Comparison of ENCODE assay signal across 14 cellular contexts in the genomic region with DNA sequence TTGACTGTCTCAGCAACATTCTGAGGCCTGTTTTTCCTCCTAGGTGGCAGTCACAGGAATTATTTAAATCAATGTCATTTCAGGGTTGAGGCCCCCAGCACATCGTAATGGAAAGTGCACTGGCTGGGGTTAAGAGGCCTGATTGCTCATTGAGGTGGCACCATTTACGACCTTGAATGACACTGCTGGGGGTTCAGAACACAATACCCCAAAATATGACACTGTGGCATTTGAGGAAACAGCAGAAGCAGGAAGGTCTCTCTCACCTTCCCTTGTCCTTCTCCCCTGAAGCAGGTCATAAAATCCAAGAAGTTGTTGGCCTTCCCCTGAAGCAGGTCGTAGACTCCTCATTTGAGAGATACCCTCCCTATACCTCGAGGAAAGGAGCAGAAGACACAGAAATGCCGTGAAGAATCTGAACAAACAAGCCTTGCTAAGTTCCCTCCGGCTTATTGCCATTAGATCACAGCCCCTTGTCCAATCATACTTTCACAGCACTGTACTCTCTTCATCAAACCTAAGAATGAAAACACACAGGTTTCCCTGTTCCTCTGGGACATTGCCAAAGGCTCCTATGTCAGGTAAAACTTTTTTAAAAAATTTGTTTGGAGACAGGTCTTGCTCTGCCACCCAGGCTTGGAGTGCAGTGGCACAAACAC.
DNase-seq lines count a peak whose midpoint lies in the region; ATAC-seq, FAIRE-seq and TF ChIP-seq lines count a peak whose summit lies in the region.
"Had no signal": no experiment of that assay in that cellular context is flagged by ENCODE, and none has a peak within 500 bp of the region (broad histone marks: within the 10 kb centered on the region; RNA-seq: fewer than 3 reads in every experiment).

No MANE protein-coding gene starts in this region.

- no peaks in the 10 kb centered on the region for H3K9me3 ChIP-seq in Loucy (ENCODE audit: insufficient read depth, low read depth, low read length)
- H3K9me3 ChIP-seq: esophagus squamous epithelium had no signal

- H3K79me2 ChIP-seq in Loucy (ENCODE audit: insufficient read depth, low read length): peaks cover 8% of the 10 kb centered on the region; the same call in 1 of the 2 replicates

- H3K9ac ChIP-seq in Loucy (ENCODE audit: low read depth, low read length, poor library complexity, severe bottlenecking): peak overlapping the region; percentile 95
- H3K9ac ChIP-seq: GM23248 had no signal

- peaks cover 61% of the 10 kb centered on the region for H3K4me1 Mint-ChIP-seq in stimulated activated naive CD8-positive, alpha-beta T cell treated with anti-CD3 and anti-CD28 coated beads, Interleukin-15, amount 100 ng/mL, for 72 hours
- peaks cover 50% of the 10 kb centered on the region for H3K4me1 Mint-ChIP-seq in memory B cell

- peaks cover 20% of the 10 kb centered on the region for H3F3A ChIP-seq in Loucy (ENCODE audit: low read depth)

- peak overlapping the region; percentile 90 for H3K4me2 ChIP-seq in Loucy (ENCODE audit: low read depth, low read length, poor library complexity, severe bottlenecking)

- no peaks in the 10 kb centered on the region for H3K9me3 Mint-ChIP-seq in stimulated activated naive CD8-positive, alpha-beta T cell treated with anti-CD3 and anti-CD28 coated beads, Interleukin-15, amount 100 ng/mL, for 72 hours
- no peaks in the 10 kb centered on the region for H3K9me3 Mint-ChIP-seq in memory B cell

- H3K36me3 ChIP-seq in Loucy (ENCODE audit: insufficient read depth, low read length): no peaks in the 10 kb centered on the region
- H3K36me3 ChIP-seq: esophagus squamous epithelium had no signal

- TF ChIP-seq POLR2A in H54 (IDR thresholded peaks at IDR 0.05; ENCODE audit: low read depth, low read length): no peak

- peaks cover 20% of the 10 kb centered on the region for H3K36me3 Mint-ChIP-seq in memory B cell

- H3K27ac Mint-ChIP-seq in stimulated activated naive CD8-positive, alpha-beta T cell treated with anti-CD3 and anti-CD28 coated beads, Interleukin-15, amount 100 ng/mL, for 72 hours: peak overlapping the region in 1 of 2 donors; percentile 34
- peak overlapping the region; percentile 90 for H3K27ac Mint-ChIP-seq in memory B cell

- no peak overlapping the region for H3K4me3 ChIP-seq in Loucy (ENCODE audit: low read length, poor library complexity, severe bottlenecking)
- H3K4me3 ChIP-seq: GM23248, lung had no signal

- H3K4me3 Mint-ChIP-seq in stimulated activated naive CD8-positive, alpha-beta T cell treated with anti-CD3 and anti-CD28 coated beads, Interleukin-15, amount 100 ng/mL, for 72 hours: peak overlapping the region in 1 of 2 donors; percentile 76
- peak overlapping the region; percentile 89 for H3K4me3 Mint-ChIP-seq in memory B cell

- H3K9me2 ChIP-seq in Loucy (replicated peaks; ENCODE audit: low read depth, low read length): no peaks in the 10 kb centered on the region

- no peaks in the 10 kb centered on the region for H3K27me3 ChIP-seq in Loucy (ENCODE audit: insufficient read depth, low read length, poor library complexity, severe bottlenecking)

- peaks cover 69% of the 10 kb centered on the region for H3K4me1 ChIP-seq in Loucy (ENCODE audit: insufficient read depth, low read length, poor library complexity, severe bottlenecking)

- peak; percentile 47 for DNase-seq in stimulated activated naive CD8-positive, alpha-beta T cell treated with anti-CD3 and anti-CD28 coated beads, Interleukin-15, Interleukin-2, amounts not matched to agents 100 U/mL and 50 U/mL, for 24 hours
- DNase-seq in stimulated activated naive CD8-positive, alpha-beta T cell treated with anti-CD3 and anti-CD28 coated beads, Interleukin-15, amount 100 ng/mL, for 72 hours: no peak
- DNase-seq in memory B cell (ENCODE audit: low spot score in 2 of 2): no peak
- no peak for DNase-seq in COR-L47 (lab: John Stamatoyannopoulos, UW)
- DNase-seq in H54 (ENCODE audit: insufficient read length, low spot score): no peak
- DNase-seq in NCI-H1105 treated with DMSO at 0.1 percent for 48 hours (lab: John Stamatoyannopoulos, UW): no peak
- DNase-seq: esophagus squamous epithelium, glutamatergic neuron, GM23248, NCI-H1092 treated with DMSO at 0.1 percent for 48 hours, NCI-H226 had no signal

- H3K27me3 Mint-ChIP-seq in stimulated activated naive CD8-positive, alpha-beta T cell treated with anti-CD3 and anti-CD28 coated beads, Interleukin-15, amount 100 ng/mL, for 72 hours: no peaks in the 10 kb centered on the region
- H3K27me3 Mint-ChIP-seq in memory B cell: no peaks in the 10 kb centered on the region

- no peak overlapping the region; the same call in 1 of the 2 replicates for H2AFZ ChIP-seq in Loucy (ENCODE audit: low read length)
- H2AFZ ChIP-seq: GM23248 had no signal

- ATAC-seq in stimulated activated naive CD8-positive, alpha-beta T cell treated with anti-CD3 and anti-CD28 coated beads, Interleukin-15, Interleukin-2, amounts not matched to agents 100 U/mL and 50 U/mL, for 24 hours: peak; percentile 51
- no peak for ATAC-seq in stimulated activated naive CD8-positive, alpha-beta T cell treated with anti-CD3 and anti-CD28 coated beads, Interleukin-15, amount 100 ng/mL, for 72 hours
- ATAC-seq in memory B cell (ENCODE audit: low read depth): no peak
- ATAC-seq in GM18909 (IDR thresholded peaks at IDR 0.05; ENCODE audit: poor library complexity, unreplicated experiment): no peak

- H4K20me1 ChIP-seq in Loucy (ENCODE audit: insufficient read depth, low read length, poor library complexity, severe bottlenecking): no peaks in the 10 kb centered on the region

- TF ChIP-seq CTCF in Loucy (conservative IDR thresholded peaks at IDR 0.05; ENCODE audit: low read length): no peak

- no peak for FAIRE-seq in H54 (lab: Jason Lieb, UNC)
